In the genomic region with DNA sequence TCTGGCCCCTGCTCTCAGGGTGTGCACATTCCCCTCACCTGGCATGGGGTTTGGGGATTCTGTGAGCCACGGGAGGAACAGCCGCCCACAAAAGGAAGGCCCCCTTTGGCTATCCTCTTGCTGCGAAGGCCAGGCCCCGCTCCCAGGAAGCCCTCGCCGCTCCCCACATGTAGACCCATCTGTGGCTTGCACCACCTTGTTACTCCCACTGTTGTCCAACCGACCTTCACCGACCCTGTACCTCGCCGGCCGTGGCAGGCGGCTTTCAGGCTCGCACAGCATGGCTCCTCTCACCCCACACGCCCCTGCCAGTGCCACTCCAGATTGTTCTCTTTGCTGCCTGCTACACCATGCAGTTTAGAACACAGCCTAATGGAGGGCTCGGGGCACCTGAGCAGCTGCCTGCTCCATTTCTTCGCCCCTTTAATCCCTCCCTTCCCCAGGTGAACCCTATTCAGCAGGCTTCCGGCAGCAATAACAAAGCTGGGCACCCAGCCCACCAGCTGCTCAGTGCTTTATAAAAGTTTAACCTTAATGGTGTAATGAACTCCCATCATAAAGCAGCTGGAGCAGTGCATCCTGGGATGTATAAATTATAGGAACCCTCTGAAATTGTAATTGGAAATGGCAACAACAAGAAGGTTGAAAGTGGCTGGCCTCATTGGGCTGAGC, we compare ENCODE assay signal across 18 cellular contexts. TPM values are rescaled to one million over a fixed set of nuclear protein-coding genes. Genes with fewer than 3 reads are reported as not detected.
DNase-seq lines count a peak whose midpoint lies in the region; ATAC-seq lines count a peak whose summit lies in the region.
"Had no signal": no experiment of that assay in that cellular context is flagged by ENCODE, and none has a peak within 500 bp of the region (broad histone marks: within the 10 kb centered on the region; RNA-seq: fewer than 3 reads in every experiment).

No MANE protein-coding gene starts in this region.

- DNase-seq in DMS153 (lab: John Stamatoyannopoulos, UW) (peak; percentile 74), DMS153 treated with DMSO at 0.1 percent for 48 hours (lab: John Stamatoyannopoulos, UW; ENCODE audit: unreplicated experiment) (no peak), NCI-H2081 treated with DMSO at 0.1 percent for 48 hours (lab: John Stamatoyannopoulos, UW) (peak; percentile 87), SK-N-MC (ENCODE audit: low read depth, low spot score) (peak; percentile 12), renal cortical epithelial cell (ENCODE audit: low read depth) (peak; percentile 38), RPMI8226 (no peak), DMS53 (lab: John Stamatoyannopoulos, UW) (no peak)
- DNase-seq: activated CD4-positive, CD25-positive, alpha-beta regulatory T cell; activated CD8-positive, alpha-beta T cell treated with anti-CD3 and anti-CD28 coated beads, Interleukin-2, amount 10 ng/mL, durations not matched to agents 7 days and 5 days; activated T-cell treated with anti-CD3 and anti-CD28 coated beads, Interleukin-2, amount 50 U/mL, for 48 hours; DND-41; HCEC 1CT; IMR-90; naive B cell; PC-3; stimulated activated CD8-positive, alpha-beta memory T cell treated with anti-CD3 and anti-CD28 coated beads, Interleukin-4, amount 100 ng/mL, for 48 hours had no signal

- H3K9ac ChIP-seq in SK-N-MC (ENCODE audit: insufficient read length), result no peak overlapping the region

- H3K4me3 ChIP-seq in SK-N-MC, result peak overlapping the region; percentile 31; the same call in 1 of the 2 replicates

- H3K27ac ChIP-seq in SK-N-MC, result peak overlapping the region; percentile 81

- H3K9me3 ChIP-seq in SK-N-MC (ENCODE audit: low read depth, low read length), result no peaks in the 10 kb centered on the region

- no peak for ATAC-seq in GM18870 (IDR thresholded peaks at IDR 0.05; ENCODE audit: unreplicated experiment)
- ATAC-seq: activated CD8-positive, alpha-beta T cell treated with anti-CD3 and anti-CD28 coated beads, Interleukin-2, amount 10 ng/mL, durations not matched to agents 7 days and 5 days; activated naive CD4-positive, alpha-beta T cell treated with anti-CD3 and anti-CD28 coated beads, Interleukin-2, amount 50 U/mL, for 72 hours; PC-3 had no signal

- no peaks in the 10 kb centered on the region for H3K36me3 ChIP-seq in SK-N-MC (ENCODE audit: insufficient read depth, low read length)

RNA-seq across cellular contexts. Expression of a gene that starts 10.7 kb away (rescaled TPM):
- total RNA-seq in renal cortical epithelial cell, result 1.7 and 6.8 TPM in 2 replicates

Comparison
In these comparisons a context has a peak if more than half of its experiments do, and no peak if none do; other contexts are left out.
1. DNase-seq: peak in DMS153 (single experiment), NCI-H2081 treated with DMSO at 0.1 percent for 48 hours (single experiment), SK-N-MC (single experiment) and renal cortical epithelial cell (single experiment); none in DMS153 treated with DMSO at 0.1 percent for 48 hours (single experiment), RPMI8226 (single experiment) and DMS53 (single experiment).